In the genomic region with DNA sequence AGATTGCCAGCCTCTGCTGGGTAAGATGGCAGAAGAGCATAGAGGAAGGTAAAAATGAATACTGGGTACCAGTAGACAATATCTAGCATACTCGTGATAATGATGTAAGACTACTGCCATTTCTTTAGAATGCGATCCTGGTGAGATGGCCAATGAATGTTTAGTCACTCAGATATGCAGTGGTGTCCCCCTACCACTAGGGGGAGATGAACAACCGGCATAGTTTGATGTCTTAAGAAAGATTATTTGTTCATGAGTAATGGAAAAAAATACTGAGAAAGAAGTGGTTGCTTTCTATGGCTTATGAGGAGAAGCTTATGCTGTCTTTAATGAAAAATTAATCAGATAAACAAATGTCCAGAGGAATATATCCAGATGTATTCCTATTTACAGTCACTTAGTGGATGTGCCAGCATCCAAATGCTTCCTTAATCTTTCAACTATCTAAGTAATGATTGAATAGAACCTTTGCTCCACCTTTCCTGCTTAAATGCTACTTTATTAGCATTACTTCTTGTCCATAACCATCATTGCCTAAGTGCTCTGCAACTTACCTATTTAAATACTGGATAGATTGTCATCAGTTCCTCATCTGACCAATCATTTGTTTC, we compare ENCODE assay signal across 8 cellular contexts.
DNase-seq lines count a peak whose midpoint lies in the region; ATAC-seq and TF ChIP-seq lines count a peak whose summit lies in the region.

No MANE protein-coding gene starts in this region.

- H3K4me3 ChIP-seq in MG63: no peak overlapping the region
- no peak overlapping the region for H3K4me3 ChIP-seq in cardiac fibroblast (replicated peaks in 1 of 2; ENCODE audit: low read depth in 2 of 2, low read length in 2 of 2)

- no peaks in the 10 kb centered on the region for H3K4me1 Mint-ChIP-seq in natural killer cell
- no peaks in the 10 kb centered on the region for H3K4me1 Mint-ChIP-seq in natural killer cell treated with Interleukin-12 subunit alpha and Interleukin-12 subunit beta and Interleukin-15 and Interleukin-18, amount 100 ng/mL, for 72 hours (ENCODE audit: low read depth in 2 of 2)

- no peaks in the 10 kb centered on the region for H3K9me3 ChIP-seq in MG63

- H3K36me3 ChIP-seq in MG63: no peaks in the 10 kb centered on the region

- POLR2A ChIA-PET in HEK293T (lab: Yijun Ruan, JAX): no interaction called here

- peaks cover 5% of the 10 kb centered on the region for H3K27me3 ChIP-seq in MG63

- H3K4me3 Mint-ChIP-seq in natural killer cell: no peak overlapping the region
- no peak overlapping the region for H3K4me3 Mint-ChIP-seq in natural killer cell treated with Interleukin-12 subunit alpha and Interleukin-12 subunit beta and Interleukin-15 and Interleukin-18, amount 100 ng/mL, for 72 hours

- in situ Hi-C loops in SK-MEL-5 (cut with HindIII; ENCODE audit: low pct_unique_long_range_greater_than_20kb, low sequenced_read_pairs): no loop called here

- H3K9me3 Mint-ChIP-seq in natural killer cell: no peaks in the 10 kb centered on the region
- no peaks in the 10 kb centered on the region for H3K9me3 Mint-ChIP-seq in natural killer cell treated with Interleukin-12 subunit alpha and Interleukin-12 subunit beta and Interleukin-15 and Interleukin-18, amount 100 ng/mL, for 72 hours

- ATAC-seq in natural killer cell: peak in 2 of 3 donors; percentile 36 to 60
- ATAC-seq in natural killer cell treated with Interleukin-12 subunit alpha and Interleukin-12 subunit beta and Interleukin-15 and Interleukin-18, amount 100 ng/mL, for 72 hours: no peak

- H3K27me3 Mint-ChIP-seq in natural killer cell (ENCODE audit: low read depth in 2 of 2): no peaks in the 10 kb centered on the region
- no peaks in the 10 kb centered on the region for H3K27me3 Mint-ChIP-seq in natural killer cell treated with Interleukin-12 subunit alpha and Interleukin-12 subunit beta and Interleukin-15 and Interleukin-18, amount 100 ng/mL, for 72 hours

- H3K27ac Mint-ChIP-seq in natural killer cell: no peak overlapping the region
- no peak overlapping the region for H3K27ac Mint-ChIP-seq in natural killer cell treated with Interleukin-12 subunit alpha and Interleukin-12 subunit beta and Interleukin-15 and Interleukin-18, amount 100 ng/mL, for 72 hours

- CTCF ChIA-PET in HEK293T (lab: Yijun Ruan, JAX): no interaction called here

- DNase-seq in natural killer cell (no peak), HEK293T (ENCODE audit: extremely low spot score) (peak; percentile 75), MG63 (peak; percentile 36), SK-MEL-5 (ENCODE audit: low read depth, low spot score) (peak; percentile 81), cardiac fibroblast (ENCODE audit: low read depth in 2 of 2) (peak; percentile 84 to 85), kidney tubule cell (ENCODE audit: low spot score) (peak; percentile 70)
- no peak for DNase-seq in natural killer cell treated with Interleukin-12 subunit alpha and Interleukin-12 subunit beta and Interleukin-15 and Interleukin-18, amount 100 ng/mL, for 72 hours (ENCODE audit: low spot score)
- DNase-seq in stimulated activated CD8-positive, alpha-beta memory T cell treated with anti-CD3 and anti-CD28 coated beads, Interleukin-12 subunit alpha, Interleukin-12 subunit beta, amount 100 ng/mL, for 1 hour (ENCODE audit: low read depth): peak; percentile 9

- TF ChIP-seq CTCF in natural killer cell (IDR thresholded peaks at IDR 0.05): peak; percentile 88
- peak; percentile 86 for TF ChIP-seq CTCF in cardiac fibroblast (IDR thresholded peaks at IDR 0.05; ENCODE audit: low read depth, low read length)

- H3K36me3 Mint-ChIP-seq in natural killer cell: no peaks in the 10 kb centered on the region
- no peaks in the 10 kb centered on the region for H3K36me3 Mint-ChIP-seq in natural killer cell treated with Interleukin-12 subunit alpha and Interleukin-12 subunit beta and Interleukin-15 and Interleukin-18, amount 100 ng/mL, for 72 hours

- intact Hi-C loops in natural killer cell (cut with micrococcal nuclease): loop anchor here (10.0 kb wide), 1 partner anchor 1784 kb away; no protein-coding TSS in a partner anchor

TF ChIP-seq in HEK293T, 16 proteins besides CTCF, POLR2A, EP300 and RAD21:
- TF ChIP-seq SUZ12 (IDR thresholded peaks at IDR 0.05): no peak
- TF ChIP-seq SP1 (IDR thresholded peaks at IDR 0.05): no peak
- TF ChIP-seq ARNT (IDR thresholded peaks at IDR 0.05): no peak
- no peak for TF ChIP-seq CTBP1 (IDR thresholded peaks at IDR 0.05; ENCODE audit: borderline replicate concordance)
- no peak for TF ChIP-seq TARDBP (IDR thresholded peaks at IDR 0.05)
- no peak for TF ChIP-seq FOXM1 (IDR thresholded peaks at IDR 0.05; ENCODE audit: borderline replicate concordance)
- TF ChIP-seq ELF4 (IDR thresholded peaks at IDR 0.05): no peak
- TF ChIP-seq BHLHE40 (IDR thresholded peaks at IDR 0.05; ENCODE audit: borderline replicate concordance): no peak
- no peak for TF ChIP-seq FOXA1 (IDR thresholded peaks at IDR 0.05)
- TF ChIP-seq L3MBTL2 (conservative IDR thresholded peaks at IDR 0.05): no peak
- TF ChIP-seq LEF1 (IDR thresholded peaks at IDR 0.05; ENCODE audit: borderline replicate concordance): no peak
- no peak for TF ChIP-seq FOXK2 (IDR thresholded peaks at IDR 0.05)
- TF ChIP-seq NFRKB (IDR thresholded peaks at IDR 0.05): no peak
- TF ChIP-seq PKNOX1 (IDR thresholded peaks at IDR 0.05): no peak
- TF ChIP-seq HDGF (IDR thresholded peaks at IDR 0.05; ENCODE audit: borderline replicate concordance): no peak

Comparison
In these comparisons a context has a peak if more than half of its experiments do, and no peak if none do; other contexts are left out.
1. ATAC-seq: peak in natural killer cell (2 of 3); none in natural killer cell treated with Interleukin-12 subunit alpha and Interleukin-12 subunit beta and Interleukin-15 and Interleukin-18, amount 100 ng/mL, for 72 hours (0 of 2).
2. DNase-seq: peak in HEK293T (single experiment), MG63 (single experiment), SK-MEL-5 (single experiment), cardiac fibroblast (2 of 2), kidney tubule cell (single experiment) and stimulated activated CD8-positive, alpha-beta memory T cell treated with anti-CD3 and anti-CD28 coated beads, Interleukin-12 subunit alpha, Interleukin-12 subunit beta, amount 100 ng/mL, for 1 hour (single experiment); none in natural killer cell (single experiment) and natural killer cell treated with Interleukin-12 subunit alpha and Interleukin-12 subunit beta and Interleukin-15 and Interleukin-18, amount 100 ng/mL, for 72 hours (single experiment).